1 cellular context compared by ENCODE assay signal in the genomic region with DNA sequence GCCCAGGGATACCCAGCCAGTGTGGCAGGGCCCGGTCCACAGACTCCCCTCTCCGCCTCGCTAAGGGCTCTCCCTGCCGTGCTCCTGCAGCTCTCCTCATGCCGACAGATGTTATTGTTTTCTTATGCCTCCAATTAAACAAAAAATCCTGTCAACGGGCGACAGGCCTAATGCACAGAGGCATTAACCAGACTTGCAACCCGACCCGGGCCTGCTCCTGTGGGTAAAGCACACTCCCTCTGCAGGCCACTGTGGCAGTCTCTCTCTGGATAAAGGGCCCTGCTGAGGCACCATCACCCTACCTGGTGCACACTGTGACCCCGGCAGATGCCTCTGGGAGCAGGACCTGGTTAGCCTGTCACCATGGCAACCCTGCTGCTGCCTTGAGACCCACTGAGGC.
TF ChIP-seq lines count a peak whose summit lies in the region.

No MANE protein-coding gene starts in this region.

TF ChIP-seq in SK-N-SH, 30 proteins besides CTCF, POLR2A, EP300 and RAD21 (continued from another document):
- TF ChIP-seq, protein P1, sequence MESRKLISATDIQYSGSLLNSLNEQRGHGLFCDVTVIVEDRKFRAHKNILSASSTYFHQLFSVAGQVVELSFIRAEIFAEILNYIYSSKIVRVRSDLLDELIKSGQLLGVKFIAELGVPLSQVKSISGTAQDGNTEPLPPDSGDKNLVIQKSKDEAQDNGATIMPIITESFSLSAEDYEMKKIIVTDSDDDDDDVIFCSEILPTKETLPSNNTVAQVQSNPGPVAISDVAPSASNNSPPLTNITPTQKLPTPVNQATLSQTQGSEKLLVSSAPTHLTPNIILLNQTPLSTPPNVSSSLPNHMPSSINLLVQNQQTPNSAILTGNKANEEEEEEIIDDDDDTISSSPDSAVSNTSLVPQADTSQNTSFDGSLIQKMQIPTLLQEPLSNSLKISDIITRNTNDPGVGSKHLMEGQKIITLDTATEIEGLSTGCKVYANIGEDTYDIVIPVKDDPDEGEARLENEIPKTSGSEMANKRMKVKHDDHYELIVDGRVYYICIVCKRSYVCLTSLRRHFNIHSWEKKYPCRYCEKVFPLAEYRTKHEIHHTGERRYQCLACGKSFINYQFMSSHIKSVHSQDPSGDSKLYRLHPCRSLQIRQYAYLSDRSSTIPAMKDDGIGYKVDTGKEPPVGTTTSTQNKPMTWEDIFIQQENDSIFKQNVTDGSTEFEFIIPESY (IDR thresholded peaks at IDR 0.05; ENCODE audit: borderline replicate concordance, low read depth) = no peak
- TF ChIP-seq, protein P2, sequence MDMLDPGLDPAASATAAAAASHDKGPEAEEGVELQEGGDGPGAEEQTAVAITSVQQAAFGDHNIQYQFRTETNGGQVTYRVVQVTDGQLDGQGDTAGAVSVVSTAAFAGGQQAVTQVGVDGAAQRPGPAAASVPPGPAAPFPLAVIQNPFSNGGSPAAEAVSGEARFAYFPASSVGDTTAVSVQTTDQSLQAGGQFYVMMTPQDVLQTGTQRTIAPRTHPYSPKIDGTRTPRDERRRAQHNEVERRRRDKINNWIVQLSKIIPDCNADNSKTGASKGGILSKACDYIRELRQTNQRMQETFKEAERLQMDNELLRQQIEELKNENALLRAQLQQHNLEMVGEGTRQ (IDR thresholded peaks at IDR 0.05; ENCODE audit: borderline replicate concordance, low read depth, low read length) = no peak
- TF ChIP-seq MXI1 (IDR thresholded peaks at IDR 0.05; ENCODE audit: low read depth, low read length) (peak; percentile 52; the same call in 1 of the 2 replicates), GATA2 (CRISPR knock-in tag; IDR thresholded peaks at IDR 0.05) (peak; percentile 63), YY1 (IDR thresholded peaks at IDR 0.05; ENCODE audit: low read depth) (no peak), TCF12 (IDR thresholded peaks at IDR 0.05) (peak; percentile 27; the same call in 1 of the 2 replicates), SMC3 (IDR thresholded peaks at IDR 0.05; ENCODE audit: low read depth, low read length) (peak; percentile 49; the same call in 1 of the 2 replicates), RCOR1 (IDR thresholded peaks at IDR 0.05; ENCODE audit: low read length) (peak; percentile 94), CHD2 (IDR thresholded peaks at IDR 0.05; ENCODE audit: low read length, partially characterized antibody) (no peak), EZH2phosphoT487 (IDR thresholded peaks at IDR 0.05; ENCODE audit: borderline replicate concordance, low read depth) (no peak)
